8 cellular contexts compared by ENCODE assay signal in the genomic region with DNA sequence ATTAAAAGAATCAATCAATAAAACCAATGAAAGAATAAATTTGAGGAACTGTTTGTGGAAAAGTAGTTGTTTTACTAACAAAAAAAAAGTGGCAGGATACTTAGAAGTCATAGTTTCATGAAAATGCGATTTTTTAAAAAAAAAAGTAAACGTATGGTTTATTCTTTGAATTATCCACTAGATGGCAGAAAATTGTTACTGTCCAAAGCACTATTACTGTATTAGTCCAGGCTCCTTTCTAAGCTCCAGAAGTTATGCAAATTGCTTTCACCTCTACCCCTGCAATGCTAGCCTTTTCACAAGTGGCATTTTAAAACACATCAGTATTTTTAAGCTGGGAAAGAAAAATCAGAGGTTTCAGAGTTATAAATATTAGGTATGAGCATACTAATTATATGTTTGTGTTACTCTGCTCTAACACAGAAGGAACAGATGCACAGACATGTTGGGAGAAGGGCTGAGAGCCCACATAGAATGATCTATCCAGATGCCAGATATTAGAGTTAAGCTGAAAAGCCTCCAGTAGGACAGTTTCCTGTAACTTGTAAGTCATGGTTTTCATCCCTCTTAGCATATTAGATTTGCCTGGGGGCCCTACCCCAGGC.
DNase-seq lines count a peak whose midpoint lies in the region; ATAC-seq and TF ChIP-seq lines count a peak whose summit lies in the region.

No MANE protein-coding gene starts in this region.

- H3K27me3 ChIP-seq in CD4-positive, alpha-beta memory T cell (ENCODE audit: insufficient read depth, low read length), result no peaks in the 10 kb centered on the region

- peaks cover 4 to 6% of the 10 kb centered on the region in 2 donors for H3K27me3 Mint-ChIP-seq in CD4-positive, alpha-beta memory T cell
- H3K27me3 Mint-ChIP-seq in activated CD8-positive, alpha-beta T cell treated with anti-CD3 and anti-CD28 coated beads for 36 hours, result peaks cover 11% of the 10 kb centered on the region

- no peaks in the 10 kb centered on the region for H3K4me1 Mint-ChIP-seq in CD4-positive, alpha-beta memory T cell
- H3K4me1 Mint-ChIP-seq in activated CD8-positive, alpha-beta T cell treated with anti-CD3 and anti-CD28 coated beads for 36 hours (ENCODE audit: low read depth), result no peaks in the 10 kb centered on the region

- no peak overlapping the region for H3K4me3 ChIP-seq in CD4-positive, alpha-beta memory T cell (ENCODE audit: low read length in 2 of 2)

- H3K9me3 Mint-ChIP-seq in CD4-positive, alpha-beta memory T cell, result no peaks in the 10 kb centered on the region
- H3K9me3 Mint-ChIP-seq in activated CD8-positive, alpha-beta T cell treated with anti-CD3 and anti-CD28 coated beads for 36 hours, result no peaks in the 10 kb centered on the region

- H3K4me3 Mint-ChIP-seq in CD4-positive, alpha-beta memory T cell, result no peak overlapping the region
- no peak overlapping the region for H3K4me3 Mint-ChIP-seq in activated CD8-positive, alpha-beta T cell treated with anti-CD3 and anti-CD28 coated beads for 36 hours

- H3K27ac ChIP-seq in CD4-positive, alpha-beta memory T cell (ENCODE audit: low read depth, low read length), result no peak overlapping the region

- no peaks in the 10 kb centered on the region for H3K9me3 ChIP-seq in CD4-positive, alpha-beta memory T cell (ENCODE audit: control insufficient read depth in 1 of 2, low read length in 2 of 2)

- POLR2A ChIA-PET in CD4-positive, alpha-beta memory T cell (lab: Charles Lee; ENCODE audit: partially characterized antibody), result no interaction called here
- POLR2A ChIA-PET in activated CD8-positive, alpha-beta T cell treated with anti-CD3 and anti-CD28 coated beads for 36 hours (lab: Charles Lee), result no interaction called here

- CTCF ChIA-PET in CD4-positive, alpha-beta memory T cell (lab: Charles Lee; ENCODE audit: partially characterized antibody), result interaction anchor here (0.7 to 3.7 kb wide), 9 partner anchors 9 to 711 kb away, joined by 3 to 43 read pairs (median 3); no protein-coding TSS in a partner anchor
- CTCF ChIA-PET in activated CD8-positive, alpha-beta T cell treated with anti-CD3 and anti-CD28 coated beads for 36 hours (lab: Charles Lee), result interaction anchor here (0.6 to 1.8 kb wide), 13 partner anchors 11 to 1073 kb away, joined by 3 to 16 read pairs (median 3); no protein-coding TSS in a partner anchor

- TF ChIP-seq CTCF in activated CD8-positive, alpha-beta T cell treated with anti-CD3 and anti-CD28 coated beads for 36 hours (IDR thresholded peaks at IDR 0.05), result peak; percentile 43

- peak; percentile 92 for ATAC-seq in GM18907 (IDR thresholded peaks at IDR 0.05; ENCODE audit: unreplicated experiment)
- peak; percentile 88 for ATAC-seq in HG03045 (IDR thresholded peaks at IDR 0.05; ENCODE audit: unreplicated experiment)
- ATAC-seq in activated CD8-positive, alpha-beta T cell treated with anti-CD3 and anti-CD28 coated beads for 36 hours, result peak; percentile 67

- no peaks in the 10 kb centered on the region for H3K4me1 ChIP-seq in CD4-positive, alpha-beta memory T cell (ENCODE audit: insufficient read depth, low read length)

- intact Hi-C loops in CD4-positive, alpha-beta memory T cell (cut with micrococcal nuclease), result loop anchor here (1.0 kb wide), 4 partner anchors 270 to 767 kb away; partner anchors contain the start of gene NDUFAF4
- intact Hi-C loops in activated CD8-positive, alpha-beta T cell treated with anti-CD3 and anti-CD28 coated beads for 36 hours (cut with micrococcal nuclease), result loop anchor here (2.0 to 10.0 kb wide), 2 partner anchors 258 to 432 kb away; no protein-coding TSS in a partner anchor

- no peaks in the 10 kb centered on the region for H3K36me3 ChIP-seq in CD4-positive, alpha-beta memory T cell (ENCODE audit: insufficient read depth, low read length)

- peak in 4 of 5 donors; percentile 7 to 24 (median 17) for DNase-seq in CD4-positive, alpha-beta memory T cell
- DNase-seq in NCI-H2081 (lab: John Stamatoyannopoulos, UW) (peak; percentile 4 to 39), inferior parietal cortex (ENCODE audit: extremely low spot score) (peak; percentile 38), ecto neural progenitor cell (ENCODE audit: low spot score) (no peak)
- no peak for DNase-seq in activated CD8-positive, alpha-beta T cell treated with anti-CD3 and anti-CD28 coated beads for 36 hours
- DNase-seq in activated CD8-positive, alpha-beta memory T cell treated with anti-CD3 and anti-CD28 coated beads, Interleukin-2, amount 50 U/mL, for 48 hours, result no peak

- H3K27ac Mint-ChIP-seq in CD4-positive, alpha-beta memory T cell, result no peak overlapping the region
- no peak overlapping the region for H3K27ac Mint-ChIP-seq in activated CD8-positive, alpha-beta T cell treated with anti-CD3 and anti-CD28 coated beads for 36 hours

- H3K36me3 Mint-ChIP-seq in CD4-positive, alpha-beta memory T cell, result no peaks in the 10 kb centered on the region
- no peaks in the 10 kb centered on the region for H3K36me3 Mint-ChIP-seq in activated CD8-positive, alpha-beta T cell treated with anti-CD3 and anti-CD28 coated beads for 36 hours (ENCODE audit: low read depth)

Comparison
In these comparisons a context has a peak if more than half of its experiments do, and no peak if none do; other contexts are left out.
1. DNase-seq: peak in CD4-positive, alpha-beta memory T cell (4 of 5), NCI-H2081 (2 of 2) and inferior parietal cortex (single experiment); none in activated CD8-positive, alpha-beta T cell treated with anti-CD3 and anti-CD28 coated beads for 36 hours (single experiment), ecto neural progenitor cell (single experiment) and activated CD8-positive, alpha-beta memory T cell treated with anti-CD3 and anti-CD28 coated beads, Interleukin-2, amount 50 U/mL, for 48 hours (single experiment).
2. Peak in every context shown above with its lines, with median percentiles within 50 percentile points of each other: ATAC-seq.